24 cellular contexts compared by ENCODE assay signal in genomic region chr10:65670087-65670486, GRCh38.
DNase-seq lines count a peak whose midpoint lies in the region; ATAC-seq and TF ChIP-seq lines count a peak whose summit lies in the region.
"Had no signal": no experiment of that assay in that cellular context is flagged by ENCODE, and none has a peak within 500 bp of the region (broad histone marks: within the 10 kb centered on the region; RNA-seq: fewer than 3 reads in every experiment).

No MANE protein-coding gene starts in this region.

- no peaks in the 10 kb centered on the region for H3K79me2 ChIP-seq in MM.1S (ENCODE audit: low read length)

- intact Hi-C loops in Calu3 (cut with micrococcal nuclease; ENCODE audit: unreplicated experiment): no loop called here

- no peak overlapping the region for H3K27ac ChIP-seq in MM.1S (ENCODE audit: low read length)
- H3K27ac ChIP-seq: coronary artery, psoas muscle had no signal

- H3K9me3 ChIP-seq in MM.1S (replicated peaks; ENCODE audit: insufficient read depth, low read length): no peaks in the 10 kb centered on the region
- H3K9me3 ChIP-seq: psoas muscle had no signal

- no peak overlapping the region for H3K4me3 ChIP-seq in MM.1S (ENCODE audit: low read length)
- H3K4me3 ChIP-seq: coronary artery, psoas muscle had no signal

- no peaks in the 10 kb centered on the region for H4K20me1 ChIP-seq in MM.1S (ENCODE audit: insufficient read depth, low read length)

- CTCF ChIA-PET in Calu3 (lab: Charles Lee): no interaction called here

- H3K36me3 Mint-ChIP-seq in chondrocyte (ENCODE audit: low read depth): no peaks in the 10 kb centered on the region
- H3K36me3 Mint-ChIP-seq in Calu3 (ENCODE audit: insufficient read depth, unreplicated experiment): no peaks in the 10 kb centered on the region
- H3K36me3 Mint-ChIP-seq: activated naive CD4-positive, alpha-beta T cell treated with anti-CD3 and anti-CD28 coated beads, Interleukin-2, amount 10 ng/mL, durations not matched to agents 7 days and 5 days; CD4-positive, alpha-beta memory T cell; T-cell had no signal

- H3K4me3 Mint-ChIP-seq in chondrocyte (ENCODE audit: unreplicated experiment) (no peak overlapping the region), Calu3 (ENCODE audit: low read depth, unreplicated experiment) (no peak overlapping the region)
- H3K4me3 Mint-ChIP-seq: activated naive CD4-positive, alpha-beta T cell treated with anti-CD3 and anti-CD28 coated beads, Interleukin-2, amount 10 ng/mL, durations not matched to agents 7 days and 5 days; CD4-positive, alpha-beta memory T cell; neural crest cell; T-cell had no signal

- H3K4me1 Mint-ChIP-seq in chondrocyte (ENCODE audit: low read depth) (peaks cover 27% of the 10 kb centered on the region), Calu3 (ENCODE audit: low read depth, unreplicated experiment) (peaks cover 5% of the 10 kb centered on the region)
- H3K4me1 Mint-ChIP-seq: activated naive CD4-positive, alpha-beta T cell treated with anti-CD3 and anti-CD28 coated beads, Interleukin-2, amount 10 ng/mL, durations not matched to agents 7 days and 5 days; CD4-positive, alpha-beta memory T cell; neural crest cell; T-cell had no signal

- H3K9me3 Mint-ChIP-seq in chondrocyte (ENCODE audit: low read depth) (peaks cover 5% of the 10 kb centered on the region), Calu3 (ENCODE audit: low read depth, unreplicated experiment) (peaks cover 7% of the 10 kb centered on the region)

- no peaks in the 10 kb centered on the region for H3K36me3 ChIP-seq in MM.1S (replicated peaks; ENCODE audit: insufficient read depth, low read length)

- H3K27ac Mint-ChIP-seq in chondrocyte (ENCODE audit: unreplicated experiment) (peak overlapping the region; percentile 85), Calu3 (ENCODE audit: unreplicated experiment) (no peak overlapping the region)
- H3K27ac Mint-ChIP-seq: activated naive CD4-positive, alpha-beta T cell treated with anti-CD3 and anti-CD28 coated beads, Interleukin-2, amount 10 ng/mL, durations not matched to agents 7 days and 5 days; CD4-positive, alpha-beta memory T cell; T-cell had no signal

- DNase-seq in CMK (ENCODE audit: low read depth) (peak; percentile 14), MM.1S (peak; percentile 18), chondrocyte (ENCODE audit: low spot score) (no peak), non-pigmented ciliary epithelial cell (ENCODE audit: low read depth) (peak; percentile 55), UCSD-AML1 (lab: John Stamatoyannopoulos, UW; ENCODE audit: unreplicated experiment) (no peak), Calu3 (no peak), hypothalamus (lab: John Stamatoyannopoulos, UW) (no peak)
- DNase-seq: ACHN; activated CD4-positive, alpha-beta T cell treated with anti-CD3 and anti-CD28 coated beads, Interleukin-2, amount 50 U/mL, for 4 hours; activated naive CD4-positive, alpha-beta T cell treated with anti-CD3 and anti-CD28 coated beads, Interleukin-2, amount 10 ng/mL, durations not matched to agents 7 days and 5 days; aorta; CD4-positive, alpha-beta memory T cell; foreskin melanocyte; Karpas-422; left colon; midbrain; NCI-H1092 treated with DMSO at 0.1 percent for 48 hours; NCI-H2081; NCI-H510A; psoas muscle; T-cell had no signal

- H3F3A ChIP-seq in MM.1S (ENCODE audit: insufficient read depth, low read length): no peaks in the 10 kb centered on the region

- H2AFZ ChIP-seq in MM.1S (ENCODE audit: low read length): no peak overlapping the region

- no peak overlapping the region for H3K9ac ChIP-seq in MM.1S (ENCODE audit: low read length)

- no peaks in the 10 kb centered on the region for H3K27me3 Mint-ChIP-seq in chondrocyte (ENCODE audit: low read depth)
- H3K27me3 Mint-ChIP-seq in Calu3 (ENCODE audit: unreplicated experiment): no peaks in the 10 kb centered on the region
- H3K27me3 Mint-ChIP-seq: activated naive CD4-positive, alpha-beta T cell treated with anti-CD3 and anti-CD28 coated beads, Interleukin-2, amount 10 ng/mL, durations not matched to agents 7 days and 5 days; CD4-positive, alpha-beta memory T cell; T-cell had no signal

- H3K4me1 ChIP-seq in MM.1S (ENCODE audit: low read length): no peaks in the 10 kb centered on the region
- H3K4me1 ChIP-seq: psoas muscle had no signal

- H3K9me2 ChIP-seq in MM.1S (replicated peaks; ENCODE audit: insufficient read depth, low read length): no peaks in the 10 kb centered on the region

- TF ChIP-seq CTCF in MM.1S (IDR thresholded peaks at IDR 0.05; ENCODE audit: low read length): no peak
- peak; percentile 14 for TF ChIP-seq CTCF in chondrocyte (IDR thresholded peaks at IDR 0.05)
- TF ChIP-seq CTCF in Calu3 (IDR thresholded peaks at IDR 0.05; ENCODE audit: unreplicated experiment): no peak

- no peaks in the 10 kb centered on the region for H3K27me3 ChIP-seq in MM.1S (replicated peaks; ENCODE audit: insufficient read depth, low read length)

- no peak for ATAC-seq in HG02642 (IDR thresholded peaks at IDR 0.05; ENCODE audit: poor library complexity, unreplicated experiment)
- ATAC-seq: left colon, psoas muscle, T-cell had no signal

- H3K4me2 ChIP-seq in MM.1S (ENCODE audit: low read depth, low read length): no peak overlapping the region

- BruUV-seq in Calu3 (replicated peaks; lab: Mats Ljungman, UMichigan): no TSS peak

Comparison
In these comparisons a context has a peak if more than half of its experiments do, and no peak if none do; other contexts are left out.
1. DNase-seq: peak in CMK (single experiment), MM.1S (single experiment) and non-pigmented ciliary epithelial cell (single experiment); none in chondrocyte (single experiment), UCSD-AML1 (single experiment), Calu3 (single experiment) and hypothalamus (0 of 51).